ENCODE assay signal across 8 cellular contexts in genomic region chr7:111752022-111752582, GRCh38.
DNase-seq lines count a peak whose midpoint lies in the region; ATAC-seq and TF ChIP-seq lines count a peak whose summit lies in the region.

No MANE protein-coding gene starts in this region.

- TF ChIP-seq CTCF in GM10248 (IDR thresholded peaks at IDR 0.05; ENCODE audit: control extremely low read depth, extremely low read depth, low read depth, missing control alignments) (peak; percentile 73), left ventricle myocardium inferior (IDR thresholded peaks at IDR 0.05; ENCODE audit: borderline replicate concordance) (peak; percentile 84)

- H3K27me3 ChIP-seq in SJCRH30 (no peaks in the 10 kb centered on the region), left ventricle myocardium inferior (ENCODE audit: low read depth) (no peaks in the 10 kb centered on the region)

- no peaks in the 10 kb centered on the region for H3K4me1 ChIP-seq in SJCRH30
- no peaks in the 10 kb centered on the region for H3K4me1 ChIP-seq in left ventricle myocardium inferior

- H3K27ac ChIP-seq in SJCRH30 (no peak overlapping the region), left ventricle myocardium inferior (replicated peaks) (no peak overlapping the region)

- H3K4me3 ChIP-seq in SJCRH30 (no peak overlapping the region), left ventricle myocardium inferior (no peak overlapping the region)

- no peaks in the 10 kb centered on the region for H3K36me3 ChIP-seq in SJCRH30
- peaks cover 30% of the 10 kb centered on the region for H3K36me3 ChIP-seq in left ventricle myocardium inferior

- H3K9me3 ChIP-seq in SJCRH30 (replicated peaks) (no peaks in the 10 kb centered on the region), left ventricle myocardium inferior (replicated peaks) (peaks cover 5% of the 10 kb centered on the region)

- DNase-seq in GM10248 (ENCODE audit: extremely low spot score) (peak; percentile 57), LHCN-M2 (ENCODE audit: low read depth) (peak; percentile 60), SJCRH30 (peak; percentile 70 to 89), left ventricle myocardium inferior (peak; percentile 35), T1000 (lab: John Stamatoyannopoulos, UW) (no peak)
- peak; percentile 48 for DNase-seq in activated naive CD4-positive, alpha-beta T cell treated with anti-CD3 and anti-CD28 coated beads, Interleukin-2, amount 50 U/mL, for 16 hours
- peak; percentile 42 for DNase-seq in stimulated activated CD4-positive, alpha-beta T cell treated with anti-CD3 and anti-CD28 coated beads, Interleukin-12 subunit alpha, Interleukin-12 subunit beta, amount 100 ng/mL, for 4 hours

- POLR2A ChIA-PET in GM10248 (lab: Yijun Ruan, JAX), result no interaction called here

- CTCF ChIA-PET in GM10248 (lab: Yijun Ruan, JAX), result interaction anchor here (0.8 to 4.2 kb wide), 17 partner anchors 8 to 763 kb away, joined by 3 to 37 read pairs (median 4); no protein-coding TSS in a partner anchor

- ATAC-seq in GM21723 (IDR thresholded peaks at IDR 0.05; ENCODE audit: unreplicated experiment), result peak; percentile 97

- intact Hi-C loops in left ventricle myocardium inferior (cut with micrococcal nuclease), result loop anchor here (10.0 kb wide), 2 partner anchors 663 to 743 kb away; no protein-coding TSS in a partner anchor
